8 cellular contexts compared by ENCODE assay signal in the genomic region with DNA sequence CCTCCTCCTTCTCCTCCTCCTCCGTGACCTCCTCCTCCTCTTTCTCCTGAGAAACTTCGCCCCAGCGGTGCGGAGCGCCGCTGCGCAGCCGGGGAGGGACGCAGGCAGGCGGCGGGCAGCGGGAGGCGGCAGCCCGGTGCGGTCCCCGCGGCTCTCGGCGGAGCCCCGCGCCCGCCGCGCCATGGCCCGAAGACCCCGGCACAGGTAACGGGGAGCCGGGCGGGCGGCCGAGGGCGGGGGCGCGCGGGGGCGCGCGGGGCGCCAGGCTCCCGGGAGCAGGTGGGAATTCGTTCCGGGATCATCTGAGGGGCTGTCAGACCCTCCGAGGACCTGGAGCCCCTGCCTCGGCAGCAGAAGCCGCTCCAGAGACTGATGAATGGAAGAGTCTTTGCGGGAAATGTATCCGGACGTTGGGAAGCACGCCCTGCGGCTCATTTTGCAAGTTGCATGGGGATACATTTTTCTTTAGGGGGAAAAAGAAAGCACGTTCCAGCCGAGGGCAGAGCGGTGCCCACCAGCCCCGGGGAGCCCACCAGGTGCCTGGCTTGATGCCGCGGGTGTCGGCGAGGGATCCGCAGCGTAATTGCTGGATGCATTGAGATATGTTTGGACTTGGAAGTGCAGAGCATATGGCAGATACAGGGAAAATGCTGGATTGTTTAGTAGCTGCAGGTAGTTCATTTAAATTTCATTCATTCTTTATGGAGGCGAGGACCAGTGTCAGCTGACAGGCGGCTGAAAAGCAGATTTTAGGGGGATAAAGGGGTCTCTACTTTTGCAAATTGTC. TPM values are rescaled to one million over a fixed set of nuclear protein-coding genes. Genes with fewer than 3 reads are reported as not detected.
A peak's percentile ranks its signal among the peaks of the same experiment; 100 is the strongest.
DNase-seq lines count a peak whose midpoint lies in the region; ATAC-seq and TF ChIP-seq lines count a peak whose summit lies in the region.

No MANE protein-coding gene starts in this region.

- peaks cover 34% of the 10 kb centered on the region for H3K4me1 Mint-ChIP-seq in activated CD8-positive, alpha-beta memory T cell treated with anti-CD3 and anti-CD28 coated beads, Interleukin-2, amount 10 ng/mL, durations not matched to agents 7 days and 5 days

- peak; percentile 67 for DNase-seq in NCI-H748 (lab: John Stamatoyannopoulos, UW; ENCODE audit: unreplicated experiment)
- no peak for DNase-seq in NCI-H748 treated with DMSO at 0.1 percent for 48 hours (lab: John Stamatoyannopoulos, UW)
- no peak for DNase-seq in MG63
- DNase-seq in activated CD8-positive, alpha-beta memory T cell treated with anti-CD3 and anti-CD28 coated beads, Interleukin-2, amount 10 ng/mL, durations not matched to agents 7 days and 5 days, result peak; percentile 51
- DNase-seq in heart left ventricle, result peak in 1 of 5 donors; percentile 57
- no peak for DNase-seq in retinal pigment epithelial cell (ENCODE audit: low read depth)

- intact Hi-C loops in heart left ventricle (cut with DNase I), result loop anchor here in 1 of 10 donors (10.0 kb wide), 1 partner anchor 1317 kb away; no protein-coding TSS in a partner anchor

- H3K27me3 ChIP-seq in MG63, result peaks cover 37% of the 10 kb centered on the region
- peaks cover 7 to 46% (median 34%) of the 10 kb centered on the region in 9 donors for H3K27me3 ChIP-seq in heart left ventricle

- 0 to 1% (median 1%) methylated on average over 37 to 62 of the region's 62 CpGs for WGBS in heart left ventricle, 4 donors

- no peak for ATAC-seq in activated CD8-positive, alpha-beta memory T cell treated with anti-CD3 and anti-CD28 coated beads, Interleukin-2, amount 10 ng/mL, durations not matched to agents 7 days and 5 days
- peak in 2 of 4 donors; percentile 19 to 29 for ATAC-seq in heart left ventricle
- ATAC-seq in esophagus mucosa, result no peak
- ATAC-seq in HG03025 (IDR thresholded peaks at IDR 0.05; ENCODE audit: low FRiP score, unreplicated experiment), result no peak

- no peaks in the 10 kb centered on the region for H3K9me3 Mint-ChIP-seq in activated CD8-positive, alpha-beta memory T cell treated with anti-CD3 and anti-CD28 coated beads, Interleukin-2, amount 10 ng/mL, durations not matched to agents 7 days and 5 days (ENCODE audit: low read depth)

- H3K27ac ChIP-seq in heart left ventricle, result no peak overlapping the region

- H3K27me3 Mint-ChIP-seq in activated CD8-positive, alpha-beta memory T cell treated with anti-CD3 and anti-CD28 coated beads, Interleukin-2, amount 10 ng/mL, durations not matched to agents 7 days and 5 days, result no peaks in the 10 kb centered on the region

- peak overlapping the region; percentile 38 for H3K4me3 ChIP-seq in MG63
- peak overlapping the region; percentile 29 to 72 (median 55) for H3K4me3 ChIP-seq in heart left ventricle
- peak overlapping the region; percentile 55 for H3K4me3 ChIP-seq in retinal pigment epithelial cell (ENCODE audit: low read length)

- no peak for TF ChIP-seq POLR2A in heart left ventricle (IDR thresholded peaks at IDR 0.05)

- peaks cover 0 to 40% (median 19%) of the 10 kb centered on the region in 12 donors for H3K4me1 ChIP-seq in heart left ventricle

- H3K4me3 Mint-ChIP-seq in activated CD8-positive, alpha-beta memory T cell treated with anti-CD3 and anti-CD28 coated beads, Interleukin-2, amount 10 ng/mL, durations not matched to agents 7 days and 5 days, result peak overlapping the region; percentile 97

- H3K36me3 Mint-ChIP-seq in activated CD8-positive, alpha-beta memory T cell treated with anti-CD3 and anti-CD28 coated beads, Interleukin-2, amount 10 ng/mL, durations not matched to agents 7 days and 5 days, result peaks cover 21% of the 10 kb centered on the region

- no peaks in the 10 kb centered on the region for H3K36me3 ChIP-seq in MG63
- H3K36me3 ChIP-seq in heart left ventricle, result no peaks in the 10 kb centered on the region

- H3K9me3 ChIP-seq in MG63, result no peaks in the 10 kb centered on the region
- no peaks in the 10 kb centered on the region for H3K9me3 ChIP-seq in heart left ventricle

- CTCF ChIA-PET in activated CD8-positive, alpha-beta memory T cell treated with anti-CD3 and anti-CD28 coated beads, Interleukin-2, amount 10 ng/mL, durations not matched to agents 7 days and 5 days (lab: Charles Lee), result interaction anchor here (0.7 to 6.0 kb wide), 14 partner anchors 14 to 275 kb away, joined by 3 to 68 read pairs (median 8); partner anchors contain the start of gene HBS1L

- TF ChIP-seq CTCF in heart left ventricle (IDR thresholded peaks at IDR 0.05) (no peak), retinal pigment epithelial cell (conservative IDR thresholded peaks at IDR 0.05; ENCODE audit: low read depth, low read length) (no peak)

- peak overlapping the region; percentile 90 for H3K27ac Mint-ChIP-seq in activated CD8-positive, alpha-beta memory T cell treated with anti-CD3 and anti-CD28 coated beads, Interleukin-2, amount 10 ng/mL, durations not matched to agents 7 days and 5 days

RNA-seq across cellular contexts. Expression of gene MYB, which starts 0.4 kb away (rescaled TPM):
- total RNA-seq in MG63 (2014; rRNA removed; shearing (Covaris generic); ENCODE audit: low replicate concordance), result 1.5 TPM in 1 of 2 replicates, not detected in the other
- 10 to 100 TPM; 47.0 to 73.6 TPM for total RNA-seq in activated CD8-positive, alpha-beta memory T cell treated with anti-CD3 and anti-CD28 coated beads, Interleukin-2, amount 10 ng/mL, durations not matched to agents 7 days and 5 days
- total RNA-seq in heart left ventricle (under 1 TPM in 3 of 9 donors, not detected in 6; 0.12 to 0.53 (median 0.20) TPM), esophagus mucosa (1.3 TPM)
- not detected for polyA plus RNA-seq in heart left ventricle

Comparison
In these comparisons a context has a peak if more than half of its experiments do, and no peak if none do; other contexts are left out.
1. DNase-seq: peak in NCI-H748 (single experiment) and activated CD8-positive, alpha-beta memory T cell treated with anti-CD3 and anti-CD28 coated beads, Interleukin-2, amount 10 ng/mL, durations not matched to agents 7 days and 5 days (single experiment); none in NCI-H748 treated with DMSO at 0.1 percent for 48 hours (single experiment), MG63 (single experiment) and retinal pigment epithelial cell (single experiment).
2. RNA of gene MYB, which starts 0.4 kb away (total RNA-seq): 47.0 to 73.6 TPM in activated CD8-positive, alpha-beta memory T cell treated with anti-CD3 and anti-CD28 coated beads, Interleukin-2, amount 10 ng/mL, durations not matched to agents 7 days and 5 days; 1.3 TPM in esophagus mucosa (single experiment), 0.12 to 0.53 TPM in heart left ventricle and 1.5 TPM in MG63; every median in the first group is over 10 times any median in the second.
3. Peak in every context shown above with its lines, with median percentiles within 50 percentile points of each other: H3K4me3 ChIP-seq.